Comparison of ENCODE assay signal across 14 cellular contexts in genomic region chr19:40231544-40232424, GRCh38. TPM values are rescaled to one million over a fixed set of nuclear protein-coding genes. Genes with fewer than 3 reads are reported as not detected.
DNase-seq lines count a peak whose midpoint lies in the region; ATAC-seq, FAIRE-seq and TF ChIP-seq lines count a peak whose summit lies in the region.
"Had no signal": no experiment of that assay in that cellular context is flagged by ENCODE, and none has a peak within 500 bp of the region (broad histone marks: within the 10 kb centered on the region; RNA-seq: fewer than 3 reads in every experiment).

No MANE protein-coding gene starts in this region.

- no peak for TF ChIP-seq POLR2A in GM12892 (IDR thresholded peaks at IDR 0.05; ENCODE audit: low read depth, low read length)

- H3K27me3 ChIP-seq in H7 (ENCODE audit: control insufficient read depth, insufficient read depth, low read length) = no peaks in the 10 kb centered on the region

- H3K27ac Mint-ChIP-seq in stimulated activated memory B cell treated with anti-CD40 and anti-IgM and Interleukin-4, amounts not matched to agents 10 μg/mL and 1 μg/mL and 100 μg/mL, for 72 hours = no peak overlapping the region
- H3K27ac Mint-ChIP-seq: natural killer cell treated with Interleukin-12 subunit alpha and Interleukin-12 subunit beta and Interleukin-15 and Interleukin-18, amount 100 ng/mL, for 72 hours had no signal

- DNase-seq in H7 = peak; percentile 88
- DNase-seq in cerebellar cortex (ENCODE audit: low spot score) = peak; percentile 57
- peak; percentile 21 for DNase-seq in iris pigment epithelial cell (ENCODE audit: low read depth)
- DNase-seq in GM12892 (ENCODE audit: insufficient read length) = no peak
- DNase-seq in activated effector memory CD4-positive, alpha-beta T cell treated with anti-CD3 and anti-CD28 coated beads, Interleukin-2, amount 50 U/mL, for 16 hours = no peak
- DNase-seq in DMS79 treated with DMSO at 0.1 percent for 48 hours (lab: John Stamatoyannopoulos, UW) = no peak
- DNase-seq in SW 1271 (lab: John Stamatoyannopoulos, UW) = no peak
- DNase-seq: activated T-cell treated with anti-CD3 and anti-CD28 coated beads, Interleukin-2, amount 50 U/mL, for 72 hours; central memory CD4-positive, alpha-beta T cell; gastrocnemius medialis; NCI-H1048 had no signal

- H3K4me3 ChIP-seq in H7 (ENCODE audit: insufficient read depth, low read depth, low read length) = no peak overlapping the region
- H3K4me3 ChIP-seq: gastrocnemius medialis had no signal

- H3K36me3 ChIP-seq in H7 (replicated peaks; ENCODE audit: control insufficient read depth, insufficient read depth, low read length) = peaks cover 4% of the 10 kb centered on the region

- H3K4me3 Mint-ChIP-seq in stimulated activated memory B cell treated with anti-CD40 and anti-IgM and Interleukin-4, amounts not matched to agents 10 μg/mL and 1 μg/mL and 100 μg/mL, for 72 hours = no peak overlapping the region
- H3K4me3 Mint-ChIP-seq: activated T-cell treated with anti-CD3 and anti-CD28 coated beads, Interleukin-2, amount 50 U/mL, for 72 hours; natural killer cell treated with Interleukin-12 subunit alpha and Interleukin-12 subunit beta and Interleukin-15 and Interleukin-18, amount 100 ng/mL, for 72 hours had no signal

- no peak for FAIRE-seq in GM12892 (lab: Jason Lieb, UNC)

- no peaks in the 10 kb centered on the region for H3K9me3 Mint-ChIP-seq in stimulated activated memory B cell treated with anti-CD40 and anti-IgM and Interleukin-4, amounts not matched to agents 10 μg/mL and 1 μg/mL and 100 μg/mL, for 72 hours
- H3K9me3 Mint-ChIP-seq: activated T-cell treated with anti-CD3 and anti-CD28 coated beads, Interleukin-2, amount 50 U/mL, for 72 hours; natural killer cell treated with Interleukin-12 subunit alpha and Interleukin-12 subunit beta and Interleukin-15 and Interleukin-18, amount 100 ng/mL, for 72 hours had no signal

- peak; percentile 5 for ATAC-seq in stimulated activated memory B cell treated with anti-CD40 and anti-IgM and Interleukin-4, amounts not matched to agents 10 μg/mL and 1 μg/mL and 100 μg/mL, for 72 hours
- ATAC-seq: activated T-cell treated with anti-CD3 and anti-CD28 coated beads, Interleukin-2, amount 50 U/mL, for 72 hours had no signal

- H3K36me3 Mint-ChIP-seq in stimulated activated memory B cell treated with anti-CD40 and anti-IgM and Interleukin-4, amounts not matched to agents 10 μg/mL and 1 μg/mL and 100 μg/mL, for 72 hours = peaks cover 30% of the 10 kb centered on the region

- H3K4me1 Mint-ChIP-seq in stimulated activated memory B cell treated with anti-CD40 and anti-IgM and Interleukin-4, amounts not matched to agents 10 μg/mL and 1 μg/mL and 100 μg/mL, for 72 hours = peaks cover 6% of the 10 kb centered on the region

- peaks cover 5% of the 10 kb centered on the region for H3K27me3 Mint-ChIP-seq in stimulated activated memory B cell treated with anti-CD40 and anti-IgM and Interleukin-4, amounts not matched to agents 10 μg/mL and 1 μg/mL and 100 μg/mL, for 72 hours

RNA-seq across cellular contexts. Expression of gene CCNP, which starts 5.3 kb away (rescaled TPM):
- 0.87 TPM in 1 of 2 replicates, not detected in the other for total RNA-seq in H7 (2014; rRNA removed; shearing (Covaris generic))
- not detected for polyA plus RNA-seq in GM12892 (2012; ENCODE audit: missing spikeins)
- total RNA-seq: gastrocnemius medialis, ureter had no signal

RNA-seq across cellular contexts. Expression of gene TTC9B, which starts 13.6 kb away (rescaled TPM):
- total RNA-seq in H7 (2014; rRNA removed; shearing (Covaris generic)) = not detected in 2 replicates
- polyA plus RNA-seq in GM12892 (2012; ENCODE audit: missing spikeins) = 0.17 TPM
- total RNA-seq: activated T-cell treated with anti-CD3 and anti-CD28 coated beads, Interleukin-2, amount 50 U/mL, for 72 hours; gastrocnemius medialis; natural killer cell treated with Interleukin-12 subunit alpha and Interleukin-12 subunit beta and Interleukin-15 and Interleukin-18, amount 100 ng/mL, for 72 hours; ureter had no signal

RNA-seq across cellular contexts. Expression of gene MAP3K10, which starts 40.6 kb away (rescaled TPM):
- 16.7 and 24.5 TPM in 2 replicates for total RNA-seq in H7 (2014; rRNA removed; shearing (Covaris generic))
- 6.8 TPM for polyA plus RNA-seq in GM12892 (2012; ENCODE audit: missing spikeins)

RNA-seq across cellular contexts. Expression of gene AKT2, which starts 53.4 kb away (rescaled TPM):
- 112 and 126 TPM in 2 replicates for total RNA-seq in H7 (2014; rRNA removed; shearing (Covaris generic))
- polyA plus RNA-seq in GM12892 (2012; ENCODE audit: missing spikeins) = 78.2 TPM

Comparison
In these comparisons a context has a peak if more than half of its experiments do, and no peak if none do; other contexts are left out.
1. DNase-seq: peak in H7 (single experiment), cerebellar cortex (single experiment) and iris pigment epithelial cell (single experiment); none in GM12892 (single experiment), activated effector memory CD4-positive, alpha-beta T cell treated with anti-CD3 and anti-CD28 coated beads, Interleukin-2, amount 50 U/mL, for 16 hours (single experiment), DMS79 treated with DMSO at 0.1 percent for 48 hours (single experiment) and SW 1271 (0 of 2).